In genomic region chr7:41907444-41907843, GRCh38 we compare ENCODE assay signal across 24 cellular contexts.
"Had no signal": no experiment of that assay in that cellular context is flagged by ENCODE, and none has a peak within 500 bp of the region (broad histone marks: within the 10 kb centered on the region; RNA-seq: fewer than 3 reads in every experiment).

No MANE protein-coding gene starts in this region.

- H2AFZ ChIP-seq: hepatocyte had no signal

- H3K4me3 ChIP-seq: colonic mucosa, esophagus squamous epithelium, gastroesophageal sphincter, hepatocyte, lung, psoas muscle, spleen, stomach, thoracic aorta, transverse colon had no signal

- H3K79me2 ChIP-seq: hepatocyte had no signal

- H3K4me1 Mint-ChIP-seq: naive thymus-derived CD4-positive, alpha-beta T cell had no signal

- H3K4me1 ChIP-seq: colonic mucosa, esophagus squamous epithelium, gastroesophageal sphincter, psoas muscle, spleen, stomach, transverse colon had no signal

- H3K27ac Mint-ChIP-seq: naive thymus-derived CD4-positive, alpha-beta T cell had no signal

- H3K4me2 ChIP-seq: hepatocyte had no signal

- H3K27ac ChIP-seq: colonic mucosa, esophagus squamous epithelium, gastroesophageal sphincter, hepatocyte, neutrophil, psoas muscle, spleen, stomach, thoracic aorta, transverse colon had no signal

- H3K9me3 ChIP-seq: colonic mucosa, esophagus squamous epithelium, gastroesophageal sphincter, neutrophil, psoas muscle, thoracic aorta, transverse colon had no signal

- H3K36me3 Mint-ChIP-seq: naive thymus-derived CD4-positive, alpha-beta T cell had no signal

- H3K4me3 Mint-ChIP-seq: naive thymus-derived CD4-positive, alpha-beta T cell had no signal

- DNase-seq: colonic mucosa; dermis blood vessel endothelial cell; esophagus squamous epithelium; foreskin fibroblast; left colon; left ventricle myocardium superior; mesendoderm; naive thymus-derived CD4-positive, alpha-beta T cell; psoas muscle; retina; spleen; stimulated activated CD4-positive, alpha-beta T cell treated with anti-CD3 and anti-CD28 coated beads, Interleukin-15, amount 100 ng/mL, for 24 hours; stimulated activated CD4-positive, alpha-beta T cell treated with anti-CD3 and anti-CD28 coated beads, Interleukin-1b, Interleukin-23, amount 100 ng/mL, for 48 hours; stimulated activated CD4-positive, alpha-beta T cell treated with anti-CD3 and anti-CD28 coated beads, Interleukin-4, amount 100 ng/mL, for 24 hours; stimulated activated naive CD4-positive, alpha-beta T cell; stomach; substantia nigra; transverse colon had no signal

- ATAC-seq: gastroesophageal sphincter; left colon; left ventricle myocardium superior; naive thymus-derived CD4-positive, alpha-beta T cell; psoas muscle; sciatic nerve had no signal

- H3K36me3 ChIP-seq: colonic mucosa, esophagus squamous epithelium, gastroesophageal sphincter, neutrophil, spleen, stomach, thoracic aorta, transverse colon had no signal

- H3K27me3 ChIP-seq: colonic mucosa, esophagus squamous epithelium, gastroesophageal sphincter, hepatocyte, neutrophil, spleen, stomach, transverse colon had no signal
